1 cellular context compared by ENCODE assay signal in genomic region chr10:110207805-110208613, GRCh38.
TF ChIP-seq lines count a peak whose summit lies in the region.

No MANE protein-coding gene starts in this region.

TF ChIP-seq in HepG2, 621 proteins besides CTCF, POLR2A, EP300 and RAD21 (continued from another document and continues in another):
- no peak for TF ChIP-seq ZNF143 (CRISPR knock-in tag; IDR thresholded peaks at IDR 0.05)
- TF ChIP-seq PHF8 (CRISPR knock-in tag; IDR thresholded peaks at IDR 0.05): 0 out of 2 replicates have a peak, but pooled peaks have one; percentile 9
- peak; percentile 57; the same call in 1 of the 2 replicates for TF ChIP-seq SRY (CRISPR knock-in tag; IDR thresholded peaks at IDR 0.05)
- TF ChIP-seq HNF4G (IDR thresholded peaks at IDR 0.05; ENCODE audit: borderline replicate concordance, low read depth, low read length): no peak
- no peak for TF ChIP-seq HNF4G (CRISPR knock-in tag; IDR thresholded peaks at IDR 0.05; ENCODE audit: borderline replicate concordance, low read depth)
- TF ChIP-seq, protein P1, sequence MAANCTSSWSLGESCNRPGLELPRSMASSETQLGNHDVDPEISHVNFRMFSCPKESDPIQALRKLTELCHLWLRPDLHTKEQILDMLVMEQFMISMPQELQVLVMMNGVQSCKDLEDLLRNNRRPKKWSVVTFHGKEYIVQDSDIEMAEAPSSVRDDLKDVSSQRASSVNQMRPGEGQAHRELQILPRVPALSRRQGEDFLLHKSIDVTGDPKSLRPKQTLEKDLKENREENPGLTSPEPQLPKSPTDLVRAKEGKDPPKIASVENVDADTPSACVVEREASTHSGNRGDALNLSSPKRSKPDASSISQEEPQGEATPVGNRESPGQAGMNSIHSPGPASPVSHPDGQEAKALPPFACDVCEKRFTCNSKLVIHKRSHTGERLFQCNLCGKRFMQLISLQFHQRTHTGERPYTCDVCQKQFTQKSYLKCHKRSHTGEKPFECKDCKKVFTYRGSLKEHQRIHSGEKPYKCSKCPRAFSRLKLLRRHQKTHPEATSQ (CRISPR knock-in tag; IDR thresholded peaks at IDR 0.05; ENCODE audit: borderline replicate concordance): no peak
- no peak for TF ChIP-seq ZNF776 (CRISPR knock-in tag; IDR thresholded peaks at IDR 0.05)
- no peak for TF ChIP-seq FLYWCH1 (CRISPR knock-in tag; IDR thresholded peaks at IDR 0.05)
- TF ChIP-seq PREB (CRISPR knock-in tag; IDR thresholded peaks at IDR 0.05): no peak
- no peak for TF ChIP-seq SMARCC2 (IDR thresholded peaks at IDR 0.05)
- TF ChIP-seq CREB1 (IDR thresholded peaks at IDR 0.05): no peak
- no peak for TF ChIP-seq CREB1 (CRISPR knock-in tag; IDR thresholded peaks at IDR 0.05)
- TF ChIP-seq ZNF781 (CRISPR knock-in tag; IDR thresholded peaks at IDR 0.05; ENCODE audit: borderline replicate concordance, not compliant biosample characterization): no peak
- 0 out of 2 replicates have a peak, but pooled peaks have one; percentile 21 for TF ChIP-seq ZNF431 (CRISPR knock-in tag; IDR thresholded peaks at IDR 0.05; ENCODE audit: borderline replicate concordance, low read depth)
- TF ChIP-seq, protein P2, sequence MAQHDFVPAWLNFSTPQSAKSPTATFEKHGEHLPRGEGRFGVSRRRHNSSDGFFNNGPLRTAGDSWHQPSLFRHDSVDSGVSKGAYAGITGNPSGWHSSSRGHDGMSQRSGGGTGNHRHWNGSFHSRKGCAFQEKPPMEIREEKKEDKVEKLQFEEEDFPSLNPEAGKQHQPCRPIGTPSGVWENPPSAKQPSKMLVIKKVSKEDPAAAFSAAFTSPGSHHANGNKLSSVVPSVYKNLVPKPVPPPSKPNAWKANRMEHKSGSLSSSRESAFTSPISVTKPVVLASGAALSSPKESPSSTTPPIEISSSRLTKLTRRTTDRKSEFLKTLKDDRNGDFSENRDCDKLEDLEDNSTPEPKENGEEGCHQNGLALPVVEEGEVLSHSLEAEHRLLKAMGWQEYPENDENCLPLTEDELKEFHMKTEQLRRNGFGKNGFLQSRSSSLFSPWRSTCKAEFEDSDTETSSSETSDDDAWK (CRISPR knock-in tag; IDR thresholded peaks at IDR 0.05): no peak
- no peak for TF ChIP-seq BCL6 (CRISPR knock-in tag; IDR thresholded peaks at IDR 0.05)
- TF ChIP-seq RFX5 (IDR thresholded peaks at IDR 0.05; ENCODE audit: low read depth, low read length): no peak
- TF ChIP-seq ZZZ3 (CRISPR knock-in tag; IDR thresholded peaks at IDR 0.05; ENCODE audit: borderline replicate concordance): no peak
- TF ChIP-seq MAFG (CRISPR knock-in tag; IDR thresholded peaks at IDR 0.05): no peak
- TF ChIP-seq ZBTB7A (CRISPR knock-in tag; IDR thresholded peaks at IDR 0.05): no peak
- no peak for TF ChIP-seq THYN1 (CRISPR knock-in tag; IDR thresholded peaks at IDR 0.05; ENCODE audit: borderline replicate concordance, low read depth)
- TF ChIP-seq, protein P3, sequence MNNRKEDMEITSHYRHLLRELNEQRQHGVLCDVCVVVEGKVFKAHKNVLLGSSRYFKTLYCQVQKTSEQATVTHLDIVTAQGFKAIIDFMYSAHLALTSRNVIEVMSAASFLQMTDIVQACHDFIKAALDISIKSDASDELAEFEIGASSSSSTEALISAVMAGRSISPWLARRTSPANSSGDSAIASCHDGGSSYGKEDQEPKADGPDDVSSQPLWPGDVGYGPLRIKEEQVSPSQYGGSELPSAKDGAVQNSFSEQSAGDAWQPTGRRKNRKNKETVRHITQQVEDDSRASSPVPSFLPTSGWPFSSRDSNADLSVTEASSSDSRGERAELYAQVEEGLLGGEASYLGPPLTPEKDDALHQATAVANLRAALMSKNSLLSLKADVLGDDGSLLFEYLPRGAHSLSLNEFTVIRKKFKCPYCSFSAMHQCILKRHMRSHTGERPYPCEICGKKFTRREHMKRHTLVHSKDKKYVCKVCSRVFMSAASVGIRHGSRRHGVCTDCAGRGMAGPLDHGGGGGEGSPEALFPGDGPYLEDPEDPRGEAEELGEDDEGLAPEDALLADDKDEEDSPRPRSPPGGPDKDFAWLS (CRISPR knock-in tag; IDR thresholded peaks at IDR 0.05; ENCODE audit: borderline replicate concordance): no peak
- peak; percentile 4; the same call in 1 of the 2 replicates for TF ChIP-seq PHF20 (CRISPR knock-in tag; IDR thresholded peaks at IDR 0.05)
- TF ChIP-seq, protein P4, sequence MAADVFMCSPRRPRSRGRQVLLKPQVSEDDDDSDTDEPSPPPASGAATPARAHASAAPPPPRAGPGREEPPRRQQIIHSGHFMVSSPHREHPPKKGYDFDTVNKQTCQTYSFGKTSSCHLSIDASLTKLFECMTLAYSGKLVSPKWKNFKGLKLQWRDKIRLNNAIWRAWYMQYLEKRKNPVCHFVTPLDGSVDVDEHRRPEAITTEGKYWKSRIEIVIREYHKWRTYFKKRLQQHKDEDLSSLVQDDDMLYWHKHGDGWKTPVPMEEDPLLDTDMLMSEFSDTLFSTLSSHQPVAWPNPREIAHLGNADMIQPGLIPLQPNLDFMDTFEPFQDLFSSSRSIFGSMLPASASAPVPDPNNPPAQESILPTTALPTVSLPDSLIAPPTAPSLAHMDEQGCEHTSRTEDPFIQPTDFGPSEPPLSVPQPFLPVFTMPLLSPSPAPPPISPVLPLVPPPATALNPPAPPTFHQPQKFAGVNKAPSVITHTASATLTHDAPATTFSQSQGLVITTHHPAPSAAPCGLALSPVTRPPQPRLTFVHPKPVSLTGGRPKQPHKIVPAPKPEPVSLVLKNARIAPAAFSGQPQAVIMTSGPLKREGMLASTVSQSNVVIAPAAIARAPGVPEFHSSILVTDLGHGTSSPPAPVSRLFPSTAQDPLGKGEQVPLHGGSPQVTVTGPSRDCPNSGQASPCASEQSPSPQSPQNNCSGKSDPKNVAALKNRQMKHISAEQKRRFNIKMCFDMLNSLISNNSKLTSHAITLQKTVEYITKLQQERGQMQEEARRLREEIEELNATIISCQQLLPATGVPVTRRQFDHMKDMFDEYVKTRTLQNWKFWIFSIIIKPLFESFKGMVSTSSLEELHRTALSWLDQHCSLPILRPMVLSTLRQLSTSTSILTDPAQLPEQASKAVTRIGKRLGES (CRISPR knock-in tag; IDR thresholded peaks at IDR 0.05; ENCODE audit: borderline replicate concordance): no peak
- TF ChIP-seq ZNF563 (CRISPR knock-in tag; IDR thresholded peaks at IDR 0.05): 0 out of 2 replicates have a peak, but pooled peaks have one; percentile 23
- peak; percentile 18 for TF ChIP-seq ZNF777 (CRISPR knock-in tag; IDR thresholded peaks at IDR 0.05)
- TF ChIP-seq JARID2 (CRISPR knock-in tag; IDR thresholded peaks at IDR 0.05; ENCODE audit: insufficient replicate concordance): no peak
- TF ChIP-seq TBP (CRISPR knock-in tag; IDR thresholded peaks at IDR 0.05): no peak
- no peak for TF ChIP-seq RBAK (CRISPR knock-in tag; IDR thresholded peaks at IDR 0.05)
- no peak for TF ChIP-seq REL (CRISPR knock-in tag; conservative IDR thresholded peaks at IDR 0.05)
- TF ChIP-seq, protein P5, sequence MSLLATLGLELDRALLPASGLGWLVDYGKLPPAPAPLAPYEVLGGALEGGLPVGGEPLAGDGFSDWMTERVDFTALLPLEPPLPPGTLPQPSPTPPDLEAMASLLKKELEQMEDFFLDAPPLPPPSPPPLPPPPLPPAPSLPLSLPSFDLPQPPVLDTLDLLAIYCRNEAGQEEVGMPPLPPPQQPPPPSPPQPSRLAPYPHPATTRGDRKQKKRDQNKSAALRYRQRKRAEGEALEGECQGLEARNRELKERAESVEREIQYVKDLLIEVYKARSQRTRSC (CRISPR knock-in tag; IDR thresholded peaks at IDR 0.05; ENCODE audit: low read depth): no peak
- no peak for TF ChIP-seq RFXANK (CRISPR knock-in tag; IDR thresholded peaks at IDR 0.05)
- TF ChIP-seq ZEB1 (IDR thresholded peaks at IDR 0.05; ENCODE audit: insufficient replicate concordance, low read depth): no peak
- TF ChIP-seq ZNF205 (CRISPR knock-in tag; IDR thresholded peaks at IDR 0.05): no peak
- no peak for TF ChIP-seq FOXP1 (IDR thresholded peaks at IDR 0.05)
- TF ChIP-seq FOXP1 (CRISPR knock-in tag; IDR thresholded peaks at IDR 0.05): no peak
- no peak for TF ChIP-seq ZNF235 (CRISPR knock-in tag; IDR thresholded peaks at IDR 0.05; ENCODE audit: borderline replicate concordance)
- TF ChIP-seq ZSCAN22 (CRISPR knock-in tag; IDR thresholded peaks at IDR 0.05): no peak
- no peak for TF ChIP-seq HNRNPK (IDR thresholded peaks at IDR 0.05; ENCODE audit: low read depth, low read length, poor library complexity, severe bottlenecking)
- no peak for TF ChIP-seq ZNF446 (CRISPR knock-in tag; IDR thresholded peaks at IDR 0.05)
- TF ChIP-seq ZNF263 (CRISPR knock-in tag; IDR thresholded peaks at IDR 0.05): no peak
- TF ChIP-seq, protein P6, sequence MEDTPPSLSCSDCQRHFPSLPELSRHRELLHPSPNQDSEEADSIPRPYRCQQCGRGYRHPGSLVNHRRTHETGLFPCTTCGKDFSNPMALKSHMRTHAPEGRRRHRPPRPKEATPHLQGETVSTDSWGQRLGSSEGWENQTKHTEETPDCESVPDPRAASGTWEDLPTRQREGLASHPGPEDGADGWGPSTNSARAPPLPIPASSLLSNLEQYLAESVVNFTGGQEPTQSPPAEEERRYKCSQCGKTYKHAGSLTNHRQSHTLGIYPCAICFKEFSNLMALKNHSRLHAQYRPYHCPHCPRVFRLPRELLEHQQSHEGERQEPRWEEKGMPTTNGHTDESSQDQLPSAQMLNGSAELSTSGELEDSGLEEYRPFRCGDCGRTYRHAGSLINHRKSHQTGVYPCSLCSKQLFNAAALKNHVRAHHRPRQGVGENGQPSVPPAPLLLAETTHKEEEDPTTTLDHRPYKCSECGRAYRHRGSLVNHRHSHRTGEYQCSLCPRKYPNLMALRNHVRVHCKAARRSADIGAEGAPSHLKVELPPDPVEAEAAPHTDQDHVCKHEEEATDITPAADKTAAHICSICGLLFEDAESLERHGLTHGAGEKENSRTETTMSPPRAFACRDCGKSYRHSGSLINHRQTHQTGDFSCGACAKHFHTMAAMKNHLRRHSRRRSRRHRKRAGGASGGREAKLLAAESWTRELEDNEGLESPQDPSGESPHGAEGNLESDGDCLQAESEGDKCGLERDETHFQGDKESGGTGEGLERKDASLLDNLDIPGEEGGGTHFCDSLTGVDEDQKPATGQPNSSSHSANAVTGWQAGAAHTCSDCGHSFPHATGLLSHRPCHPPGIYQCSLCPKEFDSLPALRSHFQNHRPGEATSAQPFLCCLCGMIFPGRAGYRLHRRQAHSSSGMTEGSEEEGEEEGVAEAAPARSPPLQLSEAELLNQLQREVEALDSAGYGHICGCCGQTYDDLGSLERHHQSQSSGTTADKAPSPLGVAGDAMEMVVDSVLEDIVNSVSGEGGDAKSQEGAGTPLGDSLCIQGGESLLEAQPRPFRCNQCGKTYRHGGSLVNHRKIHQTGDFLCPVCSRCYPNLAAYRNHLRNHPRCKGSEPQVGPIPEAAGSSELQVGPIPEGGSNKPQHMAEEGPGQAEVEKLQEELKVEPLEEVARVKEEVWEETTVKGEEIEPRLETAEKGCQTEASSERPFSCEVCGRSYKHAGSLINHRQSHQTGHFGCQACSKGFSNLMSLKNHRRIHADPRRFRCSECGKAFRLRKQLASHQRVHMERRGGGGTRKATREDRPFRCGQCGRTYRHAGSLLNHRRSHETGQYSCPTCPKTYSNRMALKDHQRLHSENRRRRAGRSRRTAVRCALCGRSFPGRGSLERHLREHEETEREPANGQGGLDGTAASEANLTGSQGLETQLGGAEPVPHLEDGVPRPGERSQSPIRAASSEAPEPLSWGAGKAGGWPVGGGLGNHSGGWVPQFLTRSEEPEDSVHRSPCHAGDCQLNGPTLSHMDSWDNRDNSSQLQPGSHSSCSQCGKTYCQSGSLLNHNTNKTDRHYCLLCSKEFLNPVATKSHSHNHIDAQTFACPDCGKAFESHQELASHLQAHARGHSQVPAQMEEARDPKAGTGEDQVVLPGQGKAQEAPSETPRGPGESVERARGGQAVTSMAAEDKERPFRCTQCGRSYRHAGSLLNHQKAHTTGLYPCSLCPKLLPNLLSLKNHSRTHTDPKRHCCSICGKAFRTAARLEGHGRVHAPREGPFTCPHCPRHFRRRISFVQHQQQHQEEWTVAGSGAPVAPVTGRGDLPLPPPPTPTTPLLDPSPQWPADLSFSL (CRISPR knock-in tag; IDR thresholded peaks at IDR 0.05): peak; percentile 70; the same call in 1 of the 2 replicates
- TF ChIP-seq TGIF2 (CRISPR knock-in tag; IDR thresholded peaks at IDR 0.05): peak; percentile 55; the same call in 1 of the 2 replicates
- no peak for TF ChIP-seq ZUFSP (CRISPR knock-in tag; IDR thresholded peaks at IDR 0.05; ENCODE audit: borderline replicate concordance)
- TF ChIP-seq MBD4 (IDR thresholded peaks at IDR 0.05; ENCODE audit: borderline replicate concordance, low read length): no peak
- no peak for TF ChIP-seq SMC3 (IDR thresholded peaks at IDR 0.05; ENCODE audit: low read length)
- TF ChIP-seq, protein P7, sequence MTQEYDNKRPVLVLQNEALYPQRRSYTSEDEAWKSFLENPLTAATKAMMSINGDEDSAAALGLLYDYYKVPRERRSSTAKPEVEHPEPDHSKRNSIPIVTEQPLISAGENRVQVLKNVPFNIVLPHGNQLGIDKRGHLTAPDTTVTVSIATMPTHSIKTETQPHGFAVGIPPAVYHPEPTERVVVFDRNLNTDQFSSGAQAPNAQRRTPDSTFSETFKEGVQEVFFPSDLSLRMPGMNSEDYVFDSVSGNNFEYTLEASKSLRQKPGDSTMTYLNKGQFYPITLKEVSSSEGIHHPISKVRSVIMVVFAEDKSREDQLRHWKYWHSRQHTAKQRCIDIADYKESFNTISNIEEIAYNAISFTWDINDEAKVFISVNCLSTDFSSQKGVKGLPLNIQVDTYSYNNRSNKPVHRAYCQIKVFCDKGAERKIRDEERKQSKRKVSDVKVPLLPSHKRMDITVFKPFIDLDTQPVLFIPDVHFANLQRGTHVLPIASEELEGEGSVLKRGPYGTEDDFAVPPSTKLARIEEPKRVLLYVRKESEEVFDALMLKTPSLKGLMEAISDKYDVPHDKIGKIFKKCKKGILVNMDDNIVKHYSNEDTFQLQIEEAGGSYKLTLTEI (CRISPR knock-in tag; conservative IDR thresholded peaks at IDR 0.05): no peak
- 0 out of 2 replicates have a peak, but pooled peaks have one; percentile 19 for TF ChIP-seq ZNF605 (CRISPR knock-in tag; IDR thresholded peaks at IDR 0.05)
- peak; percentile 32; the same call in 1 of the 2 replicates for TF ChIP-seq ZFX (CRISPR knock-in tag; IDR thresholded peaks at IDR 0.05; ENCODE audit: low read depth)
- TF ChIP-seq RORA (CRISPR knock-in tag; IDR thresholded peaks at IDR 0.05): no peak
- no peak for TF ChIP-seq ZNF317 (CRISPR knock-in tag; IDR thresholded peaks at IDR 0.05)
